17 cellular contexts compared by ENCODE assay signal in genomic region chr6:89482136-89482535, GRCh38.
"Had no signal": no experiment of that assay in that cellular context is flagged by ENCODE, and none has a peak within 500 bp of the region (broad histone marks: within the 10 kb centered on the region; RNA-seq: fewer than 3 reads in every experiment).

No MANE protein-coding gene starts in this region.

- H3K9me3 ChIP-seq: body of pancreas, mucosa of descending colon, prostate gland, upper lobe of right lung had no signal

- ATAC-seq: activated CD4-positive, alpha-beta T cell treated with anti-CD3 and anti-CD28 coated beads for 36 hours; activated naive CD8-positive, alpha-beta T cell treated with anti-CD3 and anti-CD28 coated beads, Interleukin-2, amount 50 U/mL, for 24 hours; activated T-cell treated with anti-CD3 and anti-CD28 coated beads, Interleukin-2, amount 50 U/mL, for 72 hours; mucosa of descending colon; naive thymus-derived CD8-positive, alpha-beta T cell; sciatic nerve; T-cell; upper lobe of right lung had no signal

- DNase-seq: activated CD4-positive, alpha-beta memory T cell treated with anti-CD3 and anti-CD28 coated beads, Interleukin-2, amount 10 ng/mL, durations not matched to agents 7 days and 5 days; activated CD4-positive, alpha-beta T cell treated with anti-CD3 and anti-CD28 coated beads for 36 hours; activated naive CD8-positive, alpha-beta T cell treated with anti-CD3 and anti-CD28 coated beads, Interleukin-2, amount 50 U/mL, for 24 hours; activated T-cell treated with anti-CD3 and anti-CD28 coated beads, Interleukin-2, amount 50 U/mL, for 72 hours; body of pancreas; dermis blood vessel endothelial cell; left cardiac atrium; mucosa of descending colon; naive thymus-derived CD8-positive, alpha-beta T cell; nucleus accumbens; stimulated activated CD4-positive, alpha-beta T cell treated with anti-CD3 and anti-CD28 coated beads, Interleukin-12 subunit alpha, Interleukin-12 subunit beta, amount 100 ng/mL, for 4 hours; stimulated activated naive CD4-positive, alpha-beta T cell treated with Interleukin-2 at 50 U/mL for 16 hours; T-cell; T1000; upper lobe of right lung had no signal

- H3K27me3 ChIP-seq: body of pancreas, upper lobe of right lung had no signal

- H3K27ac ChIP-seq: prostate gland, upper lobe of right lung had no signal

- H3K4me3 ChIP-seq: body of pancreas, mucosa of descending colon, prostate gland, upper lobe of right lung had no signal

- H3K36me3 ChIP-seq: prostate gland, upper lobe of right lung had no signal

- H3K4me1 ChIP-seq: prostate gland had no signal
